In the genomic region with DNA sequence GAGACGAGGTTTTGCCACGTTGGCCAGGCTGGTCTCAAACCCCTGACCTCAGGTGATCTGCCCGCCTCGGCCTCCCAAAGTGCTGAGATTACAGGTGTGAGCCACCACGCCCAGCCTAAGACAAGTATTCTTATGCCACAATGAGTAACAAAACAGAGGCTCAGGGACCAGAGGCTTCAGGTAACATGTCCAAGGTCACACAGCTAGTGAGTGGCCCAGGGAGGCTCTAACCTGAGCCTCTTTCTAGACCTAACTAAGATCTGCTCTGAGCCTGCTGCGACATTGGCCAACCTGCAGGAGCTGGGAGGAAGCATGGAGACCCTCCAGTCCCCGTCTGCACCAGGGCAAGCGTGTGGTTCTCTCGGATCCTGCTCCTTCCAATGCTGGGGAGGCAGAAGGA, we compare ENCODE assay signal across 15 cellular contexts.
A peak's percentile ranks its signal among the peaks of the same experiment; 100 is the strongest.
DNase-seq lines count a peak whose midpoint lies in the region; ATAC-seq and TF ChIP-seq lines count a peak whose summit lies in the region.
"Had no signal": no experiment of that assay in that cellular context is flagged by ENCODE, and none has a peak within 500 bp of the region (broad histone marks: within the 10 kb centered on the region; RNA-seq: fewer than 3 reads in every experiment).

No MANE protein-coding gene starts in this region.

- TF ChIP-seq POLR2A in esophagus muscularis mucosa (IDR thresholded peaks at IDR 0.05; ENCODE audit: low read depth): no peak

- H3K9me3 ChIP-seq in OCI-LY7 (ENCODE audit: low read length) (no peaks in the 10 kb centered on the region), esophagus muscularis mucosa (no peaks in the 10 kb centered on the region), tibial artery (no peaks in the 10 kb centered on the region)

- intact Hi-C loops in OCI-LY7 (cut with micrococcal nuclease; ENCODE audit: unreplicated experiment): loop anchor here (5.0 kb wide), 1 partner anchor 43 kb away; no protein-coding TSS in a partner anchor
- intact Hi-C loops in esophagus muscularis mucosa (cut with DNase I): no loop called here
- intact Hi-C loops in tibial artery (cut with DNase I; ENCODE audit: low total_unique reads): no loop called here

- H3K27me3 ChIP-seq in esophagus muscularis mucosa (no peaks in the 10 kb centered on the region), tibial artery (no peaks in the 10 kb centered on the region)

- H3K36me3 ChIP-seq in OCI-LY7 (ENCODE audit: insufficient read depth, low read length) (peaks cover 5% of the 10 kb centered on the region; the same call in 1 of the 2 replicates), esophagus muscularis mucosa (peaks cover 0 to 4% (median 0%) of the 10 kb centered on the region in 4 donors), tibial artery (no peaks in the 10 kb centered on the region)

- H3K9me2 ChIP-seq in OCI-LY7 (ENCODE audit: insufficient read depth, low read length): no peaks in the 10 kb centered on the region

- H3K27me3 Mint-ChIP-seq in nephron progenitor cell (ENCODE audit: low read depth, poor library complexity): peaks cover 5% of the 10 kb centered on the region
- H3K27me3 Mint-ChIP-seq: activated CD4-positive, alpha-beta T cell treated with anti-CD3 and anti-CD28 coated beads for 36 hours; T-helper 17 cell had no signal

- POLR2A ChIA-PET in OCI-LY7 (lab: Charles Lee): interaction anchor here (0.5 to 3.7 kb wide), 7 partner anchors 10 to 604 kb away, joined by 3 to 18 read pairs (median 4); no protein-coding TSS in a partner anchor

- H3K4me3 Mint-ChIP-seq in nephron progenitor cell: peak overlapping the region; percentile 21
- H3K4me3 Mint-ChIP-seq: activated CD4-positive, alpha-beta T cell treated with anti-CD3 and anti-CD28 coated beads for 36 hours; T-helper 17 cell had no signal

- TF ChIP-seq CTCF in OCI-LY7 (conservative IDR thresholded peaks at IDR 0.05; ENCODE audit: low read length): no peak
- no peak for TF ChIP-seq CTCF in esophagus muscularis mucosa (IDR thresholded peaks at IDR 0.05)
- no peak for TF ChIP-seq CTCF in nephron progenitor cell (IDR thresholded peaks at IDR 0.05)
- no peak for TF ChIP-seq CTCF in tibial artery (IDR thresholded peaks at IDR 0.05)

- H3K4me3 ChIP-seq in OCI-LY7 (ENCODE audit: low read depth, low read length, poor library complexity, severe bottlenecking) (peak overlapping the region; percentile 16), esophagus muscularis mucosa (no peak overlapping the region), tibial artery (no peak overlapping the region)
- H3K4me3 ChIP-seq: lung had no signal

- CTCF ChIA-PET in OCI-LY7 (lab: Charles Lee; ENCODE audit: unreplicated experiment): no interaction called here

- ATAC-seq in GM21381 (IDR thresholded peaks at IDR 0.05; ENCODE audit: unreplicated experiment) (no peak), GM21786 (IDR thresholded peaks at IDR 0.05; ENCODE audit: unreplicated experiment) (no peak)
- ATAC-seq: activated CD4-positive, alpha-beta T cell treated with anti-CD3 and anti-CD28 coated beads for 36 hours; HCT116; T-helper 17 cell had no signal

- H3K27ac Mint-ChIP-seq in nephron progenitor cell: peak overlapping the region; percentile 96
- H3K27ac Mint-ChIP-seq: activated CD4-positive, alpha-beta T cell treated with anti-CD3 and anti-CD28 coated beads for 36 hours; T-helper 17 cell had no signal

- BruUV-seq in OCI-LY7 (replicated peaks; lab: Mats Ljungman, UMichigan): no TSS peak

- peaks cover 53% of the 10 kb centered on the region for H3K4me1 Mint-ChIP-seq in nephron progenitor cell

- H3K36me3 Mint-ChIP-seq in nephron progenitor cell (ENCODE audit: low read depth): peaks cover 9% of the 10 kb centered on the region

- no peaks in the 10 kb centered on the region for H3K9me3 Mint-ChIP-seq in nephron progenitor cell

- no peak for TF ChIP-seq EP300 in esophagus muscularis mucosa (IDR thresholded peaks at IDR 0.05)

- peaks cover 28% of the 10 kb centered on the region; the same call in 1 of the 2 replicates for H3K79me2 ChIP-seq in OCI-LY7 (ENCODE audit: insufficient read depth, low read depth, low read length)

- H2AFZ ChIP-seq in OCI-LY7 (ENCODE audit: low read length): no peak overlapping the region

- DNase-seq in OCI-LY7 (ENCODE audit: low spot score) (no peak), esophagus muscularis mucosa (ENCODE audit: extremely low spot score) (no peak), nephron progenitor cell (no peak), tibial artery (no peak)
- no peak for DNase-seq in central memory CD4-positive, alpha-beta T cell
- no peak for DNase-seq in activated CD4-positive, alpha-beta T cell treated with anti-CD3 and anti-CD28 coated beads for 4 hours
- DNase-seq: activated CD4-positive, alpha-beta T cell treated with anti-CD3 and anti-CD28 coated beads for 36 hours; NCI-H187; NCI-H774; T-helper 17 cell had no signal

- WGBS in esophagus muscularis mucosa: 92% methylated on average over 5 of the region's 9 CpGs

- no peaks in the 10 kb centered on the region for H4K20me1 ChIP-seq in OCI-LY7 (ENCODE audit: insufficient read depth, low read length)

- H3K27ac ChIP-seq in OCI-LY7 (ENCODE audit: low read depth, low read length, poor library complexity, severe bottlenecking) (peak overlapping the region; percentile 54), esophagus muscularis mucosa (replicated peaks in 1 of 4) (peak overlapping the region; percentile 52 to 66 (median 58)), tibial artery (peak overlapping the region; percentile 5 to 47)
- H3K27ac ChIP-seq: C4-2B had no signal

- peak overlapping the region; percentile 68 for H3K4me2 ChIP-seq in OCI-LY7 (ENCODE audit: low read length)

- H3K4me1 ChIP-seq in OCI-LY7 (ENCODE audit: insufficient read depth, low read length, poor library complexity, severe bottlenecking) (peaks cover 66% of the 10 kb centered on the region), esophagus muscularis mucosa (peaks cover 38 to 62% (median 56%) of the 10 kb centered on the region in 4 donors), tibial artery (peaks cover 0 to 56% (median 24%) of the 10 kb centered on the region in 4 donors)
